15 cellular contexts compared by ENCODE assay signal in the genomic region with DNA sequence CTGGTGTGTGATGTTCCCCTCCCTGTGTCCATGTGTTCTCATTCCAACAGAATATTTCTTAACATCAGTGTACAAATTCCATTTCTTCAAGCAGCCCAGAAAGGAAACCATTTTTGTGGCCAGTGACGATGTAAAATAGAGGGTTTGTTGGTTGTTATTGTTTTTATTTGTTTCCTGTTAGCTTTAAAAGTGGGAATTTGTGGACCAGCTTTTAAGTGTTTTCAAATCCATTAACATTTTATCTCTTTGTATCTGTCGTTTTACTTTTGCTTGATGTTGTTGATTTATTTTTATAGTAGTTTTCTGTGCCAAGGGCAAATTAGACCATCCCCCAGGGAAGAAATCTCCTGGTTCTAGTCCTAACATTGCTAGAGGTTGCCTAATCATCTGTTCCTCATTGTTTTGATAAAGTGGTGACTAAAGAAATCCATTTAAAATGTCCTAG.
DNase-seq lines count a peak whose midpoint lies in the region; ATAC-seq and TF ChIP-seq lines count a peak whose summit lies in the region.
"Had no signal": no experiment of that assay in that cellular context is flagged by ENCODE, and none has a peak within 500 bp of the region (broad histone marks: within the 10 kb centered on the region; RNA-seq: fewer than 3 reads in every experiment).

No MANE protein-coding gene starts in this region.

- no peaks in the 10 kb centered on the region for H3K27me3 Mint-ChIP-seq in CD4-positive, alpha-beta T cell
- H3K27me3 Mint-ChIP-seq: central memory CD8-positive, alpha-beta T cell; natural killer cell treated with Interleukin-12 subunit alpha and Interleukin-12 subunit beta and Interleukin-15 and Interleukin-18, amount 100 ng/mL, for 72 hours had no signal

- H2AFZ ChIP-seq in osteoblast (ENCODE audit: low read length) = no peak overlapping the region

- H3K4me1 ChIP-seq in esophagus muscularis mucosa = peaks cover 0 to 30% (median 11%) of the 10 kb centered on the region in 4 donors
- H3K4me1 ChIP-seq in osteoblast (ENCODE audit: insufficient read depth, low read length) = peaks cover 64% of the 10 kb centered on the region

- H3K9me3 ChIP-seq in esophagus muscularis mucosa = no peaks in the 10 kb centered on the region
- no peaks in the 10 kb centered on the region for H3K9me3 ChIP-seq in osteoblast (ENCODE audit: low read depth, low read length)
- H3K9me3 ChIP-seq in CD4-positive, alpha-beta T cell (ENCODE audit: control insufficient read depth, low read length) = no peaks in the 10 kb centered on the region

- no peak for TF ChIP-seq POLR2A in esophagus muscularis mucosa (IDR thresholded peaks at IDR 0.05; ENCODE audit: low read depth)

- 57% methylated on average over 2 of the region's 2 CpGs for WGBS in esophagus muscularis mucosa

- TF ChIP-seq EP300 in esophagus muscularis mucosa (IDR thresholded peaks at IDR 0.05) = no peak

- intact Hi-C loops in esophagus muscularis mucosa (cut with DNase I) = no loop called here
- intact Hi-C loops in CD4-positive, alpha-beta T cell (cut with DNase I, micrococcal nuclease) = no loop called here

- H3K27ac Mint-ChIP-seq in CD4-positive, alpha-beta T cell = no peak overlapping the region
- H3K27ac Mint-ChIP-seq: natural killer cell treated with Interleukin-12 subunit alpha and Interleukin-12 subunit beta and Interleukin-15 and Interleukin-18, amount 100 ng/mL, for 72 hours had no signal

- CTCF ChIA-PET in CD4-positive, alpha-beta T cell (lab: Charles Lee) = no interaction called here

- DNase-seq in AG10803 (ENCODE audit: low read depth) = peak; percentile 89
- peak; percentile 84 for DNase-seq in LHCN-M2 (ENCODE audit: low read depth)
- no peak for DNase-seq in esophagus muscularis mucosa (ENCODE audit: extremely low spot score)
- DNase-seq in osteoblast (ENCODE audit: insufficient read length, low spot score, missing footprints) = no peak
- DNase-seq in CD4-positive, alpha-beta T cell = no peak
- DNase-seq in GM10266 (ENCODE audit: extremely low spot score) = no peak
- no peak for DNase-seq in stimulated activated CD8-positive, alpha-beta memory T cell treated with anti-CD3 and anti-CD28 coated beads, Interleukin-4, amount 100 ng/mL, for 48 hours
- no peak for DNase-seq in NCI-H226
- DNase-seq: activated naive CD4-positive, alpha-beta T cell; hippocampal formation; left lung; NCI-H2171 treated with DMSO at 0.1 percent for 48 hours; WERI-Rb-1 had no signal

- peaks cover 3% of the 10 kb centered on the region for H3K79me2 ChIP-seq in osteoblast (ENCODE audit: insufficient read depth, low read length)

- H3K9me3 Mint-ChIP-seq in CD4-positive, alpha-beta T cell = peaks cover 4% of the 10 kb centered on the region

- H3K4me3 ChIP-seq in AG10803 (ENCODE audit: low read length) = no peak overlapping the region
- H3K4me3 ChIP-seq in esophagus muscularis mucosa = no peak overlapping the region
- peak overlapping the region; percentile 26 for H3K4me3 ChIP-seq in osteoblast (ENCODE audit: insufficient read depth, low read length)
- H3K4me3 ChIP-seq: left lung had no signal

- H3K27ac ChIP-seq in esophagus muscularis mucosa (replicated peaks in 1 of 4) (peak overlapping the region; percentile 0 to 37 (median 12)), osteoblast (ENCODE audit: low read depth, low read length) (peak overlapping the region; percentile 92)
- no peak overlapping the region for H3K27ac ChIP-seq in CD4-positive, alpha-beta T cell (ENCODE audit: low read depth, low read length)
- H3K27ac ChIP-seq: left lung, WERI-Rb-1 had no signal

- no peaks in the 10 kb centered on the region for H4K20me1 ChIP-seq in osteoblast (ENCODE audit: insufficient read depth, low read length)

- H3K4me3 Mint-ChIP-seq in CD4-positive, alpha-beta T cell = no peak overlapping the region
- H3K4me3 Mint-ChIP-seq: central memory CD8-positive, alpha-beta T cell; natural killer cell treated with Interleukin-12 subunit alpha and Interleukin-12 subunit beta and Interleukin-15 and Interleukin-18, amount 100 ng/mL, for 72 hours had no signal

- peak overlapping the region; percentile 76 for H3K4me2 ChIP-seq in osteoblast (ENCODE audit: insufficient read depth, low read length)

- H3K27me3 ChIP-seq in esophagus muscularis mucosa (no peaks in the 10 kb centered on the region), osteoblast (ENCODE audit: insufficient read depth, low read length) (no peaks in the 10 kb centered on the region)
- H3K27me3 ChIP-seq in CD4-positive, alpha-beta T cell (ENCODE audit: control insufficient read depth, insufficient read depth, low read length) = no peaks in the 10 kb centered on the region
- H3K27me3 ChIP-seq: left lung had no signal

- H3K4me1 Mint-ChIP-seq in CD4-positive, alpha-beta T cell (ENCODE audit: low read depth) = peaks cover 5% of the 10 kb centered on the region

- POLR2A ChIA-PET in CD4-positive, alpha-beta T cell (lab: Charles Lee) = interaction anchor here (0.6 kb wide), 1 partner anchor 27 kb away, joined by 3 read pairs; no protein-coding TSS in a partner anchor

- H3K36me3 ChIP-seq in esophagus muscularis mucosa (peaks cover 0 to 19% (median 4%) of the 10 kb centered on the region in 4 donors), osteoblast (ENCODE audit: insufficient read depth, low read length) (no peaks in the 10 kb centered on the region)
- H3K36me3 ChIP-seq: WERI-Rb-1 had no signal

- H3K36me3 Mint-ChIP-seq in CD4-positive, alpha-beta T cell (ENCODE audit: low read depth) = peaks cover 88% of the 10 kb centered on the region

- TF ChIP-seq CTCF in AG10803 (conservative IDR thresholded peaks at IDR 0.05; ENCODE audit: low read length) (no peak), esophagus muscularis mucosa (IDR thresholded peaks at IDR 0.05) (no peak), osteoblast (IDR thresholded peaks at IDR 0.05; ENCODE audit: extremely low read depth, low read depth, low read length) (no peak), GM10266 (IDR thresholded peaks at IDR 0.05; ENCODE audit: control insufficient read depth, insufficient read depth, low read depth, missing control alignments) (no peak)
- TF ChIP-seq CTCF in CD4-positive, alpha-beta T cell (IDR thresholded peaks at IDR 0.05) = no peak

- no peak for ATAC-seq in CD4-positive, alpha-beta T cell (ENCODE audit: poor library complexity)
- ATAC-seq: left lung; natural killer cell treated with Interleukin-12 subunit alpha and Interleukin-12 subunit beta and Interleukin-15 and Interleukin-18, amount 100 ng/mL, for 72 hours had no signal

Comparison
In these comparisons a context has a peak if more than half of its experiments do, and no peak if none do; other contexts are left out.
1. DNase-seq: peak in AG10803 (single experiment) and LHCN-M2 (single experiment); none in esophagus muscularis mucosa (single experiment), osteoblast (single experiment), CD4-positive, alpha-beta T cell (0 of 10), GM10266 (single experiment), stimulated activated CD8-positive, alpha-beta memory T cell treated with anti-CD3 and anti-CD28 coated beads, Interleukin-4, amount 100 ng/mL, for 48 hours (single experiment) and NCI-H226 (single experiment).